15 cellular contexts compared by ENCODE assay signal in the genomic region with DNA sequence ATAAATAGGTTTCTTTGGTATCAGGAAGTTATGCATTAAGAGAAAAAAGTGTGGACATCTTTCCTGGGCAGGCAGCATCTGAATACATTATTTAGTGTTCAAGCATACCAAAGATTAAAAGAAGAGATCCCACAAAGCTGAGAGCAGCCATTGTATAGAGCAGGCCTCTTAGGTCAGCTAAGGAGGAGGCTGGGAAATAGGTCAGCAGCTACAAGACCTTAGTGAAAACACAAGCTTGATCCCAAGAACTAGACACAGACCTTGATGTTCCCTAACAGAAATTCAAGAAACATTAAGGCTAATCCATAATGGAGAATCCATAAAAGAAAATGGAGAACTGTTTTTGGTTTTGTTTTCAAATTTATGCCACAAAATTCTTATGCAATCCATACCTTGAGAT.
DNase-seq lines count a peak whose midpoint lies in the region; ATAC-seq and TF ChIP-seq lines count a peak whose summit lies in the region.
"Had no signal": no experiment of that assay in that cellular context is flagged by ENCODE, and none has a peak within 500 bp of the region (broad histone marks: within the 10 kb centered on the region; RNA-seq: fewer than 3 reads in every experiment).

No MANE protein-coding gene starts in this region.

- no peak overlapping the region for H3K9ac ChIP-seq in subcutaneous abdominal adipose tissue (ENCODE audit: low read length in 5 of 5)

- POLR2A ChIA-PET in Caco-2 (lab: Charles Lee) = no interaction called here
- POLR2A ChIA-PET in CD8-positive, alpha-beta T cell (lab: Charles Lee) = no interaction called here

- H3K27me3 ChIP-seq in Caco-2 (replicated peaks; ENCODE audit: control insufficient read depth, insufficient read depth, low read length) = no peaks in the 10 kb centered on the region
- H3K27me3 ChIP-seq in heart left ventricle = no peaks in the 10 kb centered on the region
- H3K27me3 ChIP-seq in subcutaneous abdominal adipose tissue (ENCODE audit: control insufficient read depth in 5 of 5, insufficient read depth in 4 of 5, low read length in 5 of 5) = no peaks in the 10 kb centered on the region
- H3K27me3 ChIP-seq in CD8-positive, alpha-beta T cell (ENCODE audit: insufficient read depth, low read length) = no peaks in the 10 kb centered on the region

- CTCF ChIA-PET in Caco-2 (lab: Charles Lee) = no interaction called here
- CTCF ChIA-PET in CD8-positive, alpha-beta T cell (lab: Charles Lee) = no interaction called here

- no TSS peak for BruUV-seq in Caco-2 (replicated peaks; lab: Mats Ljungman, UMichigan)

- ATAC-seq in heart left ventricle (no peak), HG03196 (IDR thresholded peaks at IDR 0.05; ENCODE audit: unreplicated experiment) (no peak)
- ATAC-seq in CD8-positive, alpha-beta T cell = no peak

- H3K4me3 Mint-ChIP-seq in Caco-2 (ENCODE audit: unreplicated experiment) = no peak overlapping the region
- H3K4me3 Mint-ChIP-seq in nephron progenitor cell = no peak overlapping the region
- no peak overlapping the region for H3K4me3 Mint-ChIP-seq in CD8-positive, alpha-beta T cell
- H3K4me3 Mint-ChIP-seq: IgD-negative memory B cell had no signal

- H3K4me3 ChIP-seq in Caco-2 (ENCODE audit: low read depth, low read length) = no peak overlapping the region
- H3K4me3 ChIP-seq in heart left ventricle = no peak overlapping the region
- H3K4me3 ChIP-seq in subcutaneous abdominal adipose tissue (ENCODE audit: low read depth in 1 of 5, low read length in 5 of 5) = no peak overlapping the region
- H3K4me3 ChIP-seq in CD8-positive, alpha-beta T cell (ENCODE audit: low read depth, low read length) = no peak overlapping the region
- H3K4me3 ChIP-seq: HAP-1 had no signal

- H3K27ac ChIP-seq in heart left ventricle (peak overlapping the region in 10 of 12 donors; percentile 2 to 60 (median 40)), subcutaneous abdominal adipose tissue (ENCODE audit: low read depth, low read length) (peak overlapping the region; percentile 31)
- no peak overlapping the region for H3K27ac ChIP-seq in CD8-positive, alpha-beta T cell (ENCODE audit: low read depth, low read length)

- no peak for DNase-seq in Caco-2
- no peak for DNase-seq in heart left ventricle
- no peak for DNase-seq in nephron progenitor cell
- no peak for DNase-seq in CD8-positive, alpha-beta T cell
- no peak for DNase-seq in NCI-H226
- DNase-seq: COR-L47, DMS53, NCI-H1436, NCI-H2081, NCI-H524 treated with DMSO at 0.1 percent for 48 hours, RPMI8226 had no signal

- intact Hi-C loops in Caco-2 (cut with micrococcal nuclease; ENCODE audit: unreplicated experiment) = loop anchor here (5.0 kb wide), 1 partner anchor 62 kb away; no protein-coding TSS in a partner anchor
- intact Hi-C loops in heart left ventricle (cut with DNase I) = loop anchor here in 2 of 10 donors (5.0 to 10.0 kb wide), 2 partner anchors 61 to 108 kb away; no protein-coding TSS in a partner anchor
- intact Hi-C loops in CD8-positive, alpha-beta T cell (cut with DNase I, micrococcal nuclease) = no loop called here

- peaks cover 25% of the 10 kb centered on the region for H3K4me1 ChIP-seq in Caco-2
- peaks cover 0 to 16% (median 3%) of the 10 kb centered on the region in 12 donors for H3K4me1 ChIP-seq in heart left ventricle
- peaks cover 0 to 26% (median 18%) of the 10 kb centered on the region in 5 donors for H3K4me1 ChIP-seq in subcutaneous abdominal adipose tissue (ENCODE audit: control insufficient read depth in 5 of 5, insufficient read depth in 5 of 5, low read length in 5 of 5)
- H3K4me1 ChIP-seq in CD8-positive, alpha-beta T cell (ENCODE audit: insufficient read depth, low read length) = no peaks in the 10 kb centered on the region

- TF ChIP-seq CTCF in Caco-2 (IDR thresholded peaks at IDR 0.05; ENCODE audit: insufficient read depth in 1 of 2, low read depth in 1 of 2, low read length in 1 of 2, severe bottlenecking in 1 of 2, unreplicated experiment in 1 of 2) (no peak), heart left ventricle (IDR thresholded peaks at IDR 0.05) (no peak), nephron progenitor cell (IDR thresholded peaks at IDR 0.05) (no peak)
- no peak for TF ChIP-seq CTCF in CD8-positive, alpha-beta T cell (IDR thresholded peaks at IDR 0.05)

- H3K36me3 ChIP-seq in Caco-2 (ENCODE audit: control insufficient read depth, insufficient read depth, low read length) = no peaks in the 10 kb centered on the region
- no peaks in the 10 kb centered on the region for H3K36me3 ChIP-seq in heart left ventricle
- H3K36me3 ChIP-seq in subcutaneous abdominal adipose tissue (ENCODE audit: control insufficient read depth in 5 of 5, insufficient read depth in 5 of 5, low read length in 5 of 5) = no peaks in the 10 kb centered on the region
- H3K36me3 ChIP-seq in CD8-positive, alpha-beta T cell (ENCODE audit: insufficient read depth, low read length) = no peaks in the 10 kb centered on the region
- H3K36me3 ChIP-seq: HAP-1 had no signal

- H3K4me1 Mint-ChIP-seq in Caco-2 (ENCODE audit: low read depth, unreplicated experiment) = peaks cover 29% of the 10 kb centered on the region
- peaks cover 12% of the 10 kb centered on the region for H3K4me1 Mint-ChIP-seq in nephron progenitor cell
- H3K4me1 Mint-ChIP-seq in CD8-positive, alpha-beta T cell (ENCODE audit: low read depth) = peaks cover 3% of the 10 kb centered on the region
- H3K4me1 Mint-ChIP-seq: IgD-negative memory B cell had no signal

- H3K36me3 Mint-ChIP-seq in Caco-2 (ENCODE audit: insufficient read depth, unreplicated experiment) (peaks cover 6% of the 10 kb centered on the region), nephron progenitor cell (ENCODE audit: low read depth) (peaks cover 6% of the 10 kb centered on the region)
- H3K36me3 Mint-ChIP-seq in CD8-positive, alpha-beta T cell = no peaks in the 10 kb centered on the region
- H3K36me3 Mint-ChIP-seq: IgD-negative memory B cell had no signal

- peaks cover 58% of the 10 kb centered on the region for H3K9me3 Mint-ChIP-seq in Caco-2 (ENCODE audit: unreplicated experiment)
- H3K9me3 Mint-ChIP-seq in nephron progenitor cell = peaks cover 26% of the 10 kb centered on the region
- H3K9me3 Mint-ChIP-seq in CD8-positive, alpha-beta T cell = peaks cover 6% of the 10 kb centered on the region

- peaks cover 40% of the 10 kb centered on the region for H3K9me3 ChIP-seq in Caco-2
- peaks cover 0 to 15% (median 0%) of the 10 kb centered on the region in 12 donors for H3K9me3 ChIP-seq in heart left ventricle
- H3K9me3 ChIP-seq in subcutaneous abdominal adipose tissue (ENCODE audit: control insufficient read depth in 5 of 5, low read length in 5 of 5) = peaks cover 0 to 10% (median 0%) of the 10 kb centered on the region in 5 donors
- no peaks in the 10 kb centered on the region for H3K9me3 ChIP-seq in CD8-positive, alpha-beta T cell (ENCODE audit: low read length)

- H3K27ac Mint-ChIP-seq in Caco-2 (ENCODE audit: unreplicated experiment) = peak overlapping the region; percentile 48
- peak overlapping the region; percentile 70 for H3K27ac Mint-ChIP-seq in nephron progenitor cell
- H3K27ac Mint-ChIP-seq in CD8-positive, alpha-beta T cell = no peak overlapping the region
- H3K27ac Mint-ChIP-seq: IgD-negative memory B cell had no signal

- no peaks in the 10 kb centered on the region for H3K27me3 Mint-ChIP-seq in Caco-2 (ENCODE audit: insufficient read depth, unreplicated experiment)
- no peaks in the 10 kb centered on the region for H3K27me3 Mint-ChIP-seq in nephron progenitor cell (ENCODE audit: low read depth, poor library complexity)
- H3K27me3 Mint-ChIP-seq in CD8-positive, alpha-beta T cell (ENCODE audit: low read depth) = no peaks in the 10 kb centered on the region
- H3K27me3 Mint-ChIP-seq: IgD-negative memory B cell had no signal

- no peak for TF ChIP-seq POLR2A in heart left ventricle (IDR thresholded peaks at IDR 0.05)
